1 cellular context compared by ENCODE assay signal in the genomic region with DNA sequence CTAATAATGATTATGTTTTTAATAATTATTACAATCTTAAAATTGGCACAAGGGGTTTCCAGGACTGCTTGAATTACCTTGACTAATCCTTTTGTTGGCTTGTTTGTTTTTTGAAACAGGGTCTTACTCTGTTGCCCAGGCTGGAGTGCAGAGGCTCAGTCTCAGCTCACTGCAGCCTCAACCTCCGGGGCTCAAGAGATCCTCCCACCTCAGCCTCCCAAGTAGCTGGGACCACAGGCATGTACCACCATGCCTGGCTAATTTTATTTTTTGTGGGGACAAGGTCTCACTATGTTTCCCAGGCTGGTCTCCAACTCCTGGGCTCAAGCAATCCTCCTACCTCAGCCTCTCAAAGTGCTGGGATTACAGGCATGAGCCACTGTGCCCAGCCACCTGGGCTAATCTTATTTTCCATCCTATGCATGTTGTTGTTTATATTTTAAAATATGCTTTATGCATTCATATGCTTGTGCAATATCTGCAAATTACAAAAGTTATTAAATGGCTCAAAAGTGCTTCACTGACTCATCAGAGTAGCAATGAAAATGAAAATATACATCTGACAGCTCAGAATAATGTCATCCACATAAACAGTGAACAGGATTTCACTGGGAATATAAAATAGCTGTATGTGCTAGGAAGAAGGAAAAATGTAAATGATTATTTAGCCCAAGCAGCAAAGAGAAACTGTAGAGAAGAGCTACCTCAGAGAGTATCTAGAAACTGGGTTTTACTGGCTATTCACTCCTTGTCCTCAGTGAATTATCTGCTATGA.
TF ChIP-seq lines count a peak whose summit lies in the region.

No MANE protein-coding gene starts in this region.

TF ChIP-seq in IMR-90, 13 proteins besides CTCF, POLR2A, EP300 and RAD21 (continued from another document):
- TF ChIP-seq, protein P1, sequence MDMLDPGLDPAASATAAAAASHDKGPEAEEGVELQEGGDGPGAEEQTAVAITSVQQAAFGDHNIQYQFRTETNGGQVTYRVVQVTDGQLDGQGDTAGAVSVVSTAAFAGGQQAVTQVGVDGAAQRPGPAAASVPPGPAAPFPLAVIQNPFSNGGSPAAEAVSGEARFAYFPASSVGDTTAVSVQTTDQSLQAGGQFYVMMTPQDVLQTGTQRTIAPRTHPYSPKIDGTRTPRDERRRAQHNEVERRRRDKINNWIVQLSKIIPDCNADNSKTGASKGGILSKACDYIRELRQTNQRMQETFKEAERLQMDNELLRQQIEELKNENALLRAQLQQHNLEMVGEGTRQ (IDR thresholded peaks at IDR 0.05; ENCODE audit: low read depth, low read length) = no peak
- TF ChIP-seq, protein P2, sequence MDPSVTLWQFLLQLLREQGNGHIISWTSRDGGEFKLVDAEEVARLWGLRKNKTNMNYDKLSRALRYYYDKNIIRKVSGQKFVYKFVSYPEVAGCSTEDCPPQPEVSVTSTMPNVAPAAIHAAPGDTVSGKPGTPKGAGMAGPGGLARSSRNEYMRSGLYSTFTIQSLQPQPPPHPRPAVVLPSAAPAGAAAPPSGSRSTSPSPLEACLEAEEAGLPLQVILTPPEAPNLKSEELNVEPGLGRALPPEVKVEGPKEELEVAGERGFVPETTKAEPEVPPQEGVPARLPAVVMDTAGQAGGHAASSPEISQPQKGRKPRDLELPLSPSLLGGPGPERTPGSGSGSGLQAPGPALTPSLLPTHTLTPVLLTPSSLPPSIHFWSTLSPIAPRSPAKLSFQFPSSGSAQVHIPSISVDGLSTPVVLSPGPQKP (IDR thresholded peaks at IDR 0.05; ENCODE audit: borderline replicate concordance, low read depth, low read length) = no peak
- no peak for TF ChIP-seq BHLHE40 (IDR thresholded peaks at IDR 0.05; ENCODE audit: low read depth, low read length)
- TF ChIP-seq CHD1 (IDR thresholded peaks at IDR 0.05; ENCODE audit: low read depth, low read length) = no peak
- peak; percentile 80 for TF ChIP-seq FOS (IDR thresholded peaks at IDR 0.05; ENCODE audit: low read depth, low read length)
- TF ChIP-seq SMC3 (IDR thresholded peaks at IDR 0.05; ENCODE audit: low read depth, low read length) = no peak
- TF ChIP-seq NFE2L2 (IDR thresholded peaks at IDR 0.05; ENCODE audit: low read depth, low read length) = no peak
- no peak for TF ChIP-seq RCOR1 (IDR thresholded peaks at IDR 0.05; ENCODE audit: insufficient replicate concordance, low read length)
- TF ChIP-seq CEBPB (IDR thresholded peaks at IDR 0.05; ENCODE audit: low read depth, low read length) = peak; percentile 95
- no peak for TF ChIP-seq RFX5 (IDR thresholded peaks at IDR 0.05; ENCODE audit: low read depth, low read length)
